Comparison of ENCODE assay signal across 25 cellular contexts in genomic region chr2:235674812-235675211, GRCh38.
"Had no signal": no experiment of that assay in that cellular context is flagged by ENCODE, and none has a peak within 500 bp of the region (broad histone marks: within the 10 kb centered on the region; RNA-seq: fewer than 3 reads in every experiment).

No MANE protein-coding gene starts in this region.

- H3K9ac ChIP-seq: neural progenitor cell, parathyroid adenoma had no signal

- H3K9me3 ChIP-seq: left lung, neutrophil, psoas muscle, right lobe of liver, suprapubic skin, thoracic aorta, tibial artery, upper lobe of right lung had no signal

- H3K4me2 ChIP-seq: neural progenitor cell, smooth muscle cell had no signal

- FAIRE-seq: islet of Langerhans, kidney, urothelium cell line had no signal

- H3K27ac ChIP-seq: left lung, neural progenitor cell, neutrophil, parathyroid adenoma, psoas muscle, right lobe of liver, suprapubic skin, thoracic aorta, tibial artery, upper lobe of right lung had no signal

- H3K4me3 ChIP-seq: left lung, lung, neural progenitor cell, psoas muscle, right lobe of liver, smooth muscle cell, suprapubic skin, thoracic aorta, tibial artery, upper lobe of right lung had no signal

- H3K36me3 ChIP-seq: left lung, neural progenitor cell, neutrophil, right lobe of liver, suprapubic skin, thoracic aorta, tibial artery, upper lobe of right lung had no signal

- H3K4me1 ChIP-seq: parathyroid adenoma had no signal

- H3K27me3 ChIP-seq: right lobe of liver, tibial artery, upper lobe of right lung had no signal

- DNase-seq: immature natural killer cell; kidney; left colon; left lung; mesendoderm; naive B cell; natural killer cell; nephron progenitor cell; occipital lobe; psoas muscle; right lobe of liver; stimulated activated CD4-positive, alpha-beta T cell treated with anti-CD3 and anti-CD28 coated beads, Interleukin-1b, Interleukin-23, amount 100 ng/mL, for 48 hours; stimulated activated CD4-positive, alpha-beta T cell treated with anti-CD3 and anti-CD28 coated beads, Interleukin-4, amount 100 ng/mL, for 1 hour; trophoblast cell; upper lobe of right lung had no signal
